ENCODE assay signal across 17 cellular contexts in the genomic region with DNA sequence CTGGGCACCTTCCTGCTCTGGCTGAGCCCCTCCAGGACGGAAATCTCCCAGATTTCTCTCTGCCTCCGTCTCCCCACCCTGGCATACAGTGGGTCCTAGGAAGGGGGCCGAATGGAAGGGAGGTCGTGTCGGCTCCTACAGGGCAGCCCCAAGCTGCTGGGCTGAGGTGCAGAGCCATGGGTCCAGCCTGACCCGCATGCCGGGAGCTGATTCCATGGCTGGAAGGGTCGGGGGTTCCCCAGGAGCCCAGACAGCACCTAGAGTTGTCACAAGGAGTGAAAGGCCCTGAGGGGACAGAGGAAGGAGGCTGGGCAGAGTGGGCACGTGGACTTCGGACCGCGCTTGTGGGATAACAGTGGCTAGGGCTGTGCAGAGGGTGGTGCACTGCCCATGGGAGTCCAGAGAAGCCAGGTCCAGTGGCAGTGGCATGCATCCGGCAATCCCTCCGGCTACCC. TPM values are rescaled to one million over a fixed set of nuclear protein-coding genes. Genes with fewer than 3 reads are reported as not detected.
DNase-seq lines count a peak whose midpoint lies in the region; ATAC-seq lines count a peak whose summit lies in the region.
"Had no signal": no experiment of that assay in that cellular context is flagged by ENCODE, and none has a peak within 500 bp of the region (broad histone marks: within the 10 kb centered on the region; RNA-seq: fewer than 3 reads in every experiment).

No MANE protein-coding gene starts in this region.

- no peak overlapping the region for H3K27ac Mint-ChIP-seq in stimulated activated naive B cell treated with anti-CD40 and anti-IgM and Interleukin-4, amounts not matched to agents 10 μg/mL and 1 μg/mL and 100 μg/mL, for 72 hours
- H3K27ac Mint-ChIP-seq: activated CD4-positive, alpha-beta T cell treated with anti-CD3 and anti-CD28 coated beads for 36 hours; activated CD8-positive, alpha-beta memory T cell treated with anti-CD3 and anti-CD28 coated beads, Interleukin-2, amount 10 ng/mL, durations not matched to agents 7 days and 5 days had no signal

- H3K27me3 ChIP-seq in H7 (ENCODE audit: control insufficient read depth, insufficient read depth, low read length) (no peaks in the 10 kb centered on the region), SJCRH30 (no peaks in the 10 kb centered on the region), layer of hippocampus (ENCODE audit: control insufficient read depth, insufficient read depth, low read length) (no peaks in the 10 kb centered on the region)
- H3K27me3 ChIP-seq: heart left ventricle, neutrophil had no signal

- no peaks in the 10 kb centered on the region for H3K9me3 ChIP-seq in SJCRH30 (replicated peaks)
- H3K9me3 ChIP-seq: heart left ventricle, neutrophil had no signal

- peaks cover 0 to 12% of the 10 kb centered on the region in 2 donors for H3K4me1 Mint-ChIP-seq in stimulated activated naive B cell treated with anti-CD40 and anti-IgM and Interleukin-4, amounts not matched to agents 10 μg/mL and 1 μg/mL and 100 μg/mL, for 72 hours
- H3K4me1 Mint-ChIP-seq: activated CD4-positive, alpha-beta T cell treated with anti-CD3 and anti-CD28 coated beads for 36 hours; activated CD8-positive, alpha-beta memory T cell treated with anti-CD3 and anti-CD28 coated beads, Interleukin-2, amount 10 ng/mL, durations not matched to agents 7 days and 5 days had no signal

- ATAC-seq in sciatic nerve = no peak
- ATAC-seq in stimulated activated naive B cell treated with anti-CD40 and anti-IgM and Interleukin-4, amounts not matched to agents 10 μg/mL and 1 μg/mL and 100 μg/mL, for 72 hours (replicated peaks) = no peak
- ATAC-seq: activated CD4-positive, alpha-beta T cell treated with anti-CD3 and anti-CD28 coated beads for 36 hours; activated CD8-positive, alpha-beta memory T cell treated with anti-CD3 and anti-CD28 coated beads, Interleukin-2, amount 10 ng/mL, durations not matched to agents 7 days and 5 days; heart left ventricle had no signal

- H3K4me3 ChIP-seq in H7 (ENCODE audit: insufficient read depth, low read depth, low read length) = no peak overlapping the region
- H3K4me3 ChIP-seq in SJCRH30 = no peak overlapping the region
- H3K4me3 ChIP-seq: heart left ventricle, PC-9 had no signal

- DNase-seq in H7 (peak; percentile 64), SJCRH30 (no peak), sciatic nerve (ENCODE audit: low spot score) (peak; percentile 50), GDM1 (lab: John Stamatoyannopoulos, UW) (no peak), NCI-H748 treated with DMSO at 0.1 percent for 48 hours (lab: John Stamatoyannopoulos, UW) (no peak)
- DNase-seq in stimulated activated naive B cell treated with anti-CD40 and anti-IgM and Interleukin-4, amounts not matched to agents 10 μg/mL and 1 μg/mL and 100 μg/mL, for 72 hours = no peak
- DNase-seq: activated CD4-positive, alpha-beta T cell treated with anti-CD3 and anti-CD28 coated beads for 36 hours; activated CD8-positive, alpha-beta memory T cell treated with anti-CD3 and anti-CD28 coated beads, Interleukin-2, amount 10 ng/mL, durations not matched to agents 7 days and 5 days; activated gamma-delta T cell; amniotic stem cell; DMS 273 treated with DMSO at 0.1 percent for 48 hours; NCI-H69; PC-9; stimulated activated CD4-positive, alpha-beta T cell treated with anti-CD3 and anti-CD28 coated beads, Interleukin-1b, Interleukin-23, amount 100 ng/mL, for 48 hours had no signal

- no peaks in the 10 kb centered on the region for H3K9me3 Mint-ChIP-seq in stimulated activated naive B cell treated with anti-CD40 and anti-IgM and Interleukin-4, amounts not matched to agents 10 μg/mL and 1 μg/mL and 100 μg/mL, for 72 hours

- peaks cover 6 to 26% of the 10 kb centered on the region in 2 donors for H3K36me3 Mint-ChIP-seq in stimulated activated naive B cell treated with anti-CD40 and anti-IgM and Interleukin-4, amounts not matched to agents 10 μg/mL and 1 μg/mL and 100 μg/mL, for 72 hours
- H3K36me3 Mint-ChIP-seq: activated CD8-positive, alpha-beta memory T cell treated with anti-CD3 and anti-CD28 coated beads, Interleukin-2, amount 10 ng/mL, durations not matched to agents 7 days and 5 days had no signal

- H3K27me3 Mint-ChIP-seq in stimulated activated naive B cell treated with anti-CD40 and anti-IgM and Interleukin-4, amounts not matched to agents 10 μg/mL and 1 μg/mL and 100 μg/mL, for 72 hours = no peaks in the 10 kb centered on the region
- H3K27me3 Mint-ChIP-seq: activated CD4-positive, alpha-beta T cell treated with anti-CD3 and anti-CD28 coated beads for 36 hours; activated CD8-positive, alpha-beta memory T cell treated with anti-CD3 and anti-CD28 coated beads, Interleukin-2, amount 10 ng/mL, durations not matched to agents 7 days and 5 days had no signal

- H3K36me3 ChIP-seq in H7 (replicated peaks; ENCODE audit: control insufficient read depth, insufficient read depth, low read length) (no peaks in the 10 kb centered on the region; the same call in 1 of the 2 replicates), SJCRH30 (peaks cover 4% of the 10 kb centered on the region; the same call in 1 of the 2 replicates)

- H3K27ac ChIP-seq in SJCRH30 = peak overlapping the region; percentile 64; the same call in 1 of the 2 replicates
- H3K27ac ChIP-seq in layer of hippocampus (ENCODE audit: low read depth, low read length) = peak overlapping the region; percentile 57
- H3K27ac ChIP-seq: heart left ventricle, neutrophil, PC-9 had no signal

- intact Hi-C loops in sciatic nerve (cut with DNase I) = loop anchor here (5.0 kb wide), 1 partner anchor 555 kb away; no protein-coding TSS in a partner anchor

- H3K4me3 Mint-ChIP-seq in stimulated activated naive B cell treated with anti-CD40 and anti-IgM and Interleukin-4, amounts not matched to agents 10 μg/mL and 1 μg/mL and 100 μg/mL, for 72 hours = no peak overlapping the region
- H3K4me3 Mint-ChIP-seq: activated CD4-positive, alpha-beta T cell treated with anti-CD3 and anti-CD28 coated beads for 36 hours; activated CD8-positive, alpha-beta memory T cell treated with anti-CD3 and anti-CD28 coated beads, Interleukin-2, amount 10 ng/mL, durations not matched to agents 7 days and 5 days had no signal

- peaks cover 16% of the 10 kb centered on the region for H3K4me1 ChIP-seq in SJCRH30

RNA-seq across cellular contexts. Expression of gene CCND1, which starts 16.5 kb away (rescaled TPM):
- 220 and 292 TPM in 2 replicates for total RNA-seq in H7 (2014; rRNA removed; shearing (Covaris generic))
- total RNA-seq in SJCRH30 (2014; rRNA removed; shearing (Covaris generic)) = 80.3 and 81.9 TPM in 2 replicates
- 192 TPM for total RNA-seq in sciatic nerve

RNA-seq across cellular contexts. Expression of gene LTO1, which starts 17.7 kb away (rescaled TPM):
- 12.3 and 13.9 TPM in 2 replicates for total RNA-seq in H7 (2014; rRNA removed; shearing (Covaris generic))
- 19.4 and 22.3 TPM in 2 replicates for total RNA-seq in SJCRH30 (2014; rRNA removed; shearing (Covaris generic))
- 35.2 TPM for total RNA-seq in sciatic nerve

RNA-seq across cellular contexts. Expression of gene FGF19, which starts 46.3 kb away (rescaled TPM):
- total RNA-seq in H7 (2014; rRNA removed; shearing (Covaris generic)) = 36.7 and 42.8 TPM in 2 replicates
- total RNA-seq in SJCRH30 (2014; rRNA removed; shearing (Covaris generic)) = not detected in 2 replicates
- total RNA-seq in sciatic nerve = not detected
- total RNA-seq: activated CD8-positive, alpha-beta memory T cell treated with anti-CD3 and anti-CD28 coated beads, Interleukin-2, amount 10 ng/mL, durations not matched to agents 7 days and 5 days; heart left ventricle had no signal

Comparison
In these comparisons a context has a peak if more than half of its experiments do, and no peak if none do; other contexts are left out.
1. DNase-seq: peak in H7 (single experiment) and sciatic nerve (single experiment); none in SJCRH30 (0 of 2), stimulated activated naive B cell treated with anti-CD40 and anti-IgM and Interleukin-4, amounts not matched to agents 10 μg/mL and 1 μg/mL and 100 μg/mL, for 72 hours (single experiment), GDM1 (single experiment) and NCI-H748 treated with DMSO at 0.1 percent for 48 hours (single experiment).
2. RNA of gene FGF19, which starts 46.3 kb away (total RNA-seq): 36.7 to 42.8 TPM in H7; not detected in SJCRH30 and not detected in sciatic nerve (single experiment); every median in the first group is over 10 times any median in the second.